31 cellular contexts compared by ENCODE assay signal in the genomic region with DNA sequence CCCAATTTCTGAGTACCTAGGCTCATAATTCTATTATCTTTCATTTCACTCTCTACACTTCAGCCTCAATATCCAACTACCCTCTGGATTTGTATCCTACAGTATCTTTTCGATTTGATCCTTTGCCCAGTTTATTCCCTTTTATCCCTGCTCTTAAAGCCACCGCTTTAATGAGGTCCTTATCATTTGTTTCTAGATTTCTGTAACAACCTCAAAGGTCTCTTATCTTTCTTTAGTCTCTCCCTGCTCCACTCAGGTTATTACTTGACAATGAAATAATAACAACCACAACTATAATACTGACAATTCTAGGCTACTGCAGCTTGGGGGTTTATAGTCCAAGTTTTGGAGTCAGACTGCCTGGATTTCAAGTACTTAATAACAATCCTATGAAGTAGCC.
"Had no signal": no experiment of that assay in that cellular context is flagged by ENCODE, and none has a peak within 500 bp of the region (broad histone marks: within the 10 kb centered on the region; RNA-seq: fewer than 3 reads in every experiment).

No MANE protein-coding gene starts in this region.

- H3K36me3 ChIP-seq: adrenal gland, brain microvascular endothelial cell, breast epithelium had no signal

- H3K27ac Mint-ChIP-seq: activated B cell treated with CpG ODN at 0.5 μM for 24 hours; activated CD4-positive, alpha-beta memory T cell treated with anti-CD3 and anti-CD28 coated beads for 36 hours; activated CD4-positive, alpha-beta T cell treated with anti-CD3 and anti-CD28 coated beads, Interleukin-2, amount 10 ng/mL, durations not matched to agents 24 days and 14 days; activated CD8-positive, alpha-beta T cell treated with anti-CD3 and anti-CD28 coated beads for 36 hours; activated naive CD4-positive, alpha-beta T cell treated with anti-CD3 and anti-CD28 coated beads for 36 hours; activated naive CD8-positive, alpha-beta T cell treated with anti-CD3 and anti-CD28 coated beads for 36 hours; activated T-cell treated with anti-CD3 and anti-CD28 coated beads, Interleukin-2, amount 50 U/mL, for 72 hours; activated T-helper 1 cell treated with anti-CD3 and anti-CD28 coated beads, Interleukin-12 subunit alpha, Interleukin-12 subunit beta, Interleukin-2, Interleukin-4 antibody, amounts not matched to agents 30 ng/mL and 10 ng/mL and 1 ng/mL, durations not matched to agents 14 hours and 24 hours and 36 hours; activated T-helper 17 cell treated with anti-CD3 and anti-CD28 coated beads, Interleukin-2, amount 50 U/mL, for 72 hours; T-cell; T-helper 17 cell had no signal

- H3K27me3 ChIP-seq: adrenal gland, body of pancreas, brain microvascular endothelial cell, breast epithelium had no signal

- H3K9me3 Mint-ChIP-seq: activated B cell treated with CpG ODN at 0.5 μM for 24 hours; activated CD4-positive, alpha-beta T cell treated with anti-CD3 and anti-CD28 coated beads, Interleukin-2, amount 10 ng/mL, durations not matched to agents 24 days and 14 days; activated T-cell treated with anti-CD3 and anti-CD28 coated beads, Interleukin-2, amount 50 U/mL, for 4 hours; activated T-cell treated with anti-CD3 and anti-CD28 coated beads, Interleukin-2, amount 50 U/mL, for 72 hours; activated T-helper 1 cell treated with anti-CD3 and anti-CD28 coated beads, Interleukin-12 subunit alpha, Interleukin-12 subunit beta, Interleukin-2, Interleukin-4 antibody, amounts not matched to agents 30 ng/mL and 10 ng/mL and 1 ng/mL, durations not matched to agents 14 hours and 24 hours and 36 hours; activated T-helper 17 cell treated with anti-CD3 and anti-CD28 coated beads, Interleukin-2, amount 50 U/mL, for 72 hours; T-cell had no signal

- H3K36me3 Mint-ChIP-seq: activated CD4-positive, alpha-beta memory T cell treated with anti-CD3 and anti-CD28 coated beads for 36 hours; activated naive CD8-positive, alpha-beta T cell treated with anti-CD3 and anti-CD28 coated beads for 36 hours; T-cell had no signal

- H3K4me3 Mint-ChIP-seq: activated B cell treated with CpG ODN at 0.5 μM for 24 hours; activated CD4-positive, alpha-beta memory T cell treated with anti-CD3 and anti-CD28 coated beads for 36 hours; activated CD4-positive, alpha-beta T cell treated with anti-CD3 and anti-CD28 coated beads, Interleukin-2, amount 10 ng/mL, durations not matched to agents 24 days and 14 days; activated CD8-positive, alpha-beta T cell treated with anti-CD3 and anti-CD28 coated beads for 36 hours; activated naive CD4-positive, alpha-beta T cell treated with anti-CD3 and anti-CD28 coated beads for 36 hours; activated naive CD8-positive, alpha-beta T cell treated with anti-CD3 and anti-CD28 coated beads for 36 hours; activated T-cell treated with anti-CD3 and anti-CD28 coated beads, Interleukin-2, amount 50 U/mL, for 4 hours; activated T-cell treated with anti-CD3 and anti-CD28 coated beads, Interleukin-2, amount 50 U/mL, for 72 hours; activated T-helper 1 cell treated with anti-CD3 and anti-CD28 coated beads, Interleukin-12 subunit alpha, Interleukin-12 subunit beta, Interleukin-2, Interleukin-4 antibody, amounts not matched to agents 30 ng/mL and 10 ng/mL and 1 ng/mL, durations not matched to agents 14 hours and 24 hours and 36 hours; activated T-helper 17 cell treated with anti-CD3 and anti-CD28 coated beads, Interleukin-2, amount 50 U/mL, for 72 hours; T-cell; T-helper 17 cell had no signal

- H3K4me1 ChIP-seq: adrenal gland, body of pancreas, breast epithelium had no signal

- H3K9me3 ChIP-seq: adrenal gland, body of pancreas, breast epithelium had no signal

- H3K4me1 Mint-ChIP-seq: activated B cell treated with CpG ODN at 0.5 μM for 24 hours; activated CD4-positive, alpha-beta T cell treated with anti-CD3 and anti-CD28 coated beads, Interleukin-2, amount 10 ng/mL, durations not matched to agents 24 days and 14 days had no signal

- DNase-seq: activated B cell treated with CpG ODN at 0.5 μM for 24 hours; activated CD4-positive, alpha-beta memory T cell treated with anti-CD3 and anti-CD28 coated beads for 36 hours; activated CD4-positive, alpha-beta T cell treated with anti-CD3 and anti-CD28 coated beads for 4 hours; activated CD4-positive, alpha-beta T cell treated with anti-CD3 and anti-CD28 coated beads, Interleukin-2, amount 10 ng/mL, durations not matched to agents 24 days and 14 days; activated CD4-positive, alpha-beta T cell treated with anti-CD3 and anti-CD28 coated beads, Interleukin-2, amount 50 U/mL, for 1 hour; activated CD4-positive, alpha-beta T cell treated with anti-CD3 and anti-CD28 coated beads, Interleukin-2, amount 50 U/mL, for 4 hours; activated CD4-positive, CD25-positive, alpha-beta regulatory T cell treated with anti-CD3 and anti-CD28 coated beads, Interleukin-2, amount 50 U/mL, for 72 hours; activated CD8-positive, alpha-beta memory T cell treated with anti-CD3 and anti-CD28 coated beads, Interleukin-2, amount 50 U/mL, for 4 hours; activated CD8-positive, alpha-beta T cell treated with anti-CD3 and anti-CD28 coated beads for 36 hours; activated effector memory CD4-positive, alpha-beta T cell treated with anti-CD3 and anti-CD28 coated beads, Interleukin-2, amount 50 U/mL, for 16 hours; activated gamma-delta T cell treated with Interleukin-2 at 50 U/mL for 16 hours; activated naive CD4-positive, alpha-beta T cell; activated naive CD4-positive, alpha-beta T cell treated with anti-CD3 and anti-CD28 coated beads for 36 hours; activated naive CD4-positive, alpha-beta T cell treated with anti-CD3 and anti-CD28 coated beads, Interleukin-2, amount 50 U/mL, for 16 hours; activated naive CD8-positive, alpha-beta T cell treated with anti-CD3 and anti-CD28 coated beads for 36 hours; activated T-cell treated with anti-CD3 and anti-CD28 coated beads for 4 hours; activated T-cell treated with anti-CD3 and anti-CD28 coated beads, Interleukin-2, amount 50 U/mL, for 1 hour; activated T-cell treated with anti-CD3 and anti-CD28 coated beads, Interleukin-2, amount 50 U/mL, for 4 hours; activated T-cell treated with anti-CD3 and anti-CD28 coated beads, Interleukin-2, amount 50 U/mL, for 72 hours; adrenal gland; amniotic stem cell; aorta; body of pancreas; brain microvascular endothelial cell; central memory CD4-positive, alpha-beta T cell; T-cell; T-helper 17 cell had no signal

- H3K4me3 ChIP-seq: adrenal gland, body of pancreas, breast epithelium had no signal

- H3K27ac ChIP-seq: adrenal gland, body of pancreas, brain microvascular endothelial cell, breast epithelium, VCaP had no signal

- ATAC-seq: activated CD8-positive, alpha-beta T cell treated with anti-CD3 and anti-CD28 coated beads for 36 hours; activated T-cell treated with anti-CD3 and anti-CD28 coated beads, Interleukin-2, amount 50 U/mL, for 4 hours; activated T-cell treated with anti-CD3 and anti-CD28 coated beads, Interleukin-2, amount 50 U/mL, for 72 hours; activated T-helper 17 cell treated with anti-CD3 and anti-CD28 coated beads, Interleukin-2, amount 50 U/mL, for 72 hours; body of pancreas; T-cell; T-helper 17 cell had no signal

- H3K27me3 Mint-ChIP-seq: activated CD4-positive, alpha-beta memory T cell treated with anti-CD3 and anti-CD28 coated beads for 36 hours; activated CD8-positive, alpha-beta T cell treated with anti-CD3 and anti-CD28 coated beads for 36 hours; activated naive CD8-positive, alpha-beta T cell treated with anti-CD3 and anti-CD28 coated beads for 36 hours; activated T-helper 17 cell treated with anti-CD3 and anti-CD28 coated beads, Interleukin-2, amount 50 U/mL, for 72 hours; T-cell; T-helper 17 cell had no signal
